Comparison of ENCODE assay signal across 1 cellular context in genomic region chr18:50281295-50281971, GRCh38.
TF ChIP-seq lines count a peak whose summit lies in the region.

TSS of gene MBD1 (minus strand) at chr18:50281523. CDS start at chr18:50279992, 1,531 bp downstream.

TF ChIP-seq in HEK293, 187 proteins besides CTCF, POLR2A, EP300 and RAD21 (continued from another document and continues in another):
- TF ChIP-seq PRDM2 (tag by site-specific recombination; IDR thresholded peaks at IDR 0.05; ENCODE audit: borderline replicate concordance), result no peak; the same call in 1 of the 2 replicates
- TF ChIP-seq PRDM6 (tag by site-specific recombination; IDR thresholded peaks at IDR 0.05), result no peak
- TF ChIP-seq ZNF26 (tag by site-specific recombination; IDR thresholded peaks at IDR 0.05), result no peak
- no peak for TF ChIP-seq ZNF18 (tag by site-specific recombination; IDR thresholded peaks at IDR 0.05)
- no peak for TF ChIP-seq FEZF1 (tag by site-specific recombination; IDR thresholded peaks at IDR 0.05)
- peak; percentile 9; the same call in 1 of the 2 replicates for TF ChIP-seq ZNF394 (tag by site-specific recombination; IDR thresholded peaks at IDR 0.05; ENCODE audit: borderline replicate concordance)
- TF ChIP-seq ZBTB17 (tag by site-specific recombination; IDR thresholded peaks at IDR 0.05), result peak; percentile 97
- peak; percentile 98 for TF ChIP-seq ZFHX2 (tag by site-specific recombination; conservative IDR thresholded peaks at IDR 0.05)
- no peak for TF ChIP-seq ZNF362 (tag by site-specific recombination; IDR thresholded peaks at IDR 0.05)
- TF ChIP-seq ZNF404 (tag by site-specific recombination; IDR thresholded peaks at IDR 0.05), result no peak
- peak; percentile 87 for TF ChIP-seq ZNF580 (tag by site-specific recombination; IDR thresholded peaks at IDR 0.05)
- TF ChIP-seq ZNF791 (tag by site-specific recombination; IDR thresholded peaks at IDR 0.05), result no peak
- no peak; the same call in 1 of the 2 replicates for TF ChIP-seq WT1 (tag by site-specific recombination; IDR thresholded peaks at IDR 0.05)
- no peak; the same call in 1 of the 2 replicates for TF ChIP-seq YY1 (tag by site-specific recombination; IDR thresholded peaks at IDR 0.05)
- TF ChIP-seq ZNF354C (tag by site-specific recombination; IDR thresholded peaks at IDR 0.05; ENCODE audit: borderline replicate concordance, low read depth), result no peak
- TF ChIP-seq HOXA7 (CRISPR knock-in tag; IDR thresholded peaks at IDR 0.05; ENCODE audit: borderline replicate concordance), result no peak
- TF ChIP-seq ZEB2 (tag by site-specific recombination; IDR thresholded peaks at IDR 0.05), result peak; percentile 96
- no peak for TF ChIP-seq ZNF704 (tag by site-specific recombination; IDR thresholded peaks at IDR 0.05)
- no peak for TF ChIP-seq ZNF423 (tag by site-specific recombination; IDR thresholded peaks at IDR 0.05)
- TF ChIP-seq HOXD13 (CRISPR knock-in tag; IDR thresholded peaks at IDR 0.05; ENCODE audit: borderline replicate concordance), result no peak
- TF ChIP-seq SCRT2 (tag by site-specific recombination; IDR thresholded peaks at IDR 0.05), result peak; percentile 82
- no peak for TF ChIP-seq REST (tag by site-specific recombination; IDR thresholded peaks at IDR 0.05)
- TF ChIP-seq SP2 (tag by site-specific recombination; IDR thresholded peaks at IDR 0.05), result peak; percentile 97
- TF ChIP-seq ZNF184 (tag by site-specific recombination; IDR thresholded peaks at IDR 0.05), result no peak
- TF ChIP-seq GFI1B (tag by site-specific recombination; IDR thresholded peaks at IDR 0.05), result no peak
- no peak for TF ChIP-seq ZNF311 (tag by site-specific recombination; IDR thresholded peaks at IDR 0.05; ENCODE audit: borderline replicate concordance)
- no peak for TF ChIP-seq MEIS1 (CRISPR knock-in tag; IDR thresholded peaks at IDR 0.05; ENCODE audit: borderline replicate concordance)
- no peak for TF ChIP-seq ZNF23 (tag by site-specific recombination; IDR thresholded peaks at IDR 0.05; ENCODE audit: borderline replicate concordance)
- no peak for TF ChIP-seq ZNF16 (tag by site-specific recombination; IDR thresholded peaks at IDR 0.05; ENCODE audit: low read depth)
- peak; percentile 79 for TF ChIP-seq ZNF629 (tag by site-specific recombination; IDR thresholded peaks at IDR 0.05)
- no peak; the same call in 1 of the 2 replicates for TF ChIP-seq AEBP2 (tag by site-specific recombination; IDR thresholded peaks at IDR 0.05; ENCODE audit: borderline replicate concordance)
- no peak for TF ChIP-seq ZNF248 (tag by site-specific recombination; IDR thresholded peaks at IDR 0.05)
- TF ChIP-seq PRDM10 (tag by site-specific recombination; IDR thresholded peaks at IDR 0.05), result peak; percentile 87
- no peak for TF ChIP-seq ZNF138 (tag by site-specific recombination; IDR thresholded peaks at IDR 0.05; ENCODE audit: borderline replicate concordance)
- peak; percentile 58 for TF ChIP-seq ZNF843 (tag by site-specific recombination; IDR thresholded peaks at IDR 0.05)
